In genomic region chr13:91078093-91078679, GRCh38 we compare ENCODE assay signal across 13 cellular contexts.
A peak's percentile ranks its signal among the peaks of the same experiment; 100 is the strongest.
DNase-seq lines count a peak whose midpoint lies in the region; ATAC-seq and TF ChIP-seq lines count a peak whose summit lies in the region.
"Had no signal": no experiment of that assay in that cellular context is flagged by ENCODE, and none has a peak within 500 bp of the region (broad histone marks: within the 10 kb centered on the region; RNA-seq: fewer than 3 reads in every experiment).

No MANE protein-coding gene starts in this region.

- DNase-seq in cardiac muscle cell (ENCODE audit: low read depth in 1 of 2, low spot score in 1 of 2) (peak; percentile 41 to 44), heart left ventricle (no peak), OCI-LY7 (ENCODE audit: low spot score) (peak; percentile 53), epithelial cell of proximal tubule (ENCODE audit: low read depth) (no peak), tibial nerve (ENCODE audit: low spot score in 2 of 2) (no peak), Peyer's patch (no peak), cerebellar cortex (ENCODE audit: low spot score) (no peak)
- DNase-seq: activated T-cell treated with anti-CD3 and anti-CD28 coated beads, Interleukin-2, amount 50 U/mL, for 48 hours; foreskin melanocyte; NCI-H446; sigmoid colon; substantia nigra had no signal

- H3K27ac ChIP-seq in cardiac muscle cell (no peak overlapping the region), heart left ventricle (no peak overlapping the region), OCI-LY7 (ENCODE audit: low read depth, low read length, poor library complexity, severe bottlenecking) (no peak overlapping the region), tibial nerve (no peak overlapping the region), Peyer's patch (no peak overlapping the region)
- H3K27ac ChIP-seq: sigmoid colon had no signal

- intact Hi-C loops in heart left ventricle (cut with DNase I), result no loop called here
- intact Hi-C loops in OCI-LY7 (cut with micrococcal nuclease; ENCODE audit: unreplicated experiment), result no loop called here

- H3K36me3 ChIP-seq in cardiac muscle cell (no peaks in the 10 kb centered on the region), heart left ventricle (no peaks in the 10 kb centered on the region), OCI-LY7 (ENCODE audit: insufficient read depth, low read length) (no peaks in the 10 kb centered on the region), tibial nerve (no peaks in the 10 kb centered on the region), Peyer's patch (no peaks in the 10 kb centered on the region)
- H3K36me3 ChIP-seq: sigmoid colon had no signal

- 0 out of 2 replicates have a peak, but pooled peaks cover 3% of the 10 kb centered on the region for H3K9me2 ChIP-seq in OCI-LY7 (ENCODE audit: insufficient read depth, low read length)

- no peaks in the 10 kb centered on the region for H3K27me3 ChIP-seq in cardiac muscle cell
- H3K27me3 ChIP-seq in heart left ventricle, result no peaks in the 10 kb centered on the region
- no peaks in the 10 kb centered on the region for H3K27me3 ChIP-seq in tibial nerve
- H3K27me3 ChIP-seq in Peyer's patch, result no peaks in the 10 kb centered on the region
- H3K27me3 ChIP-seq: sigmoid colon had no signal

- no peak overlapping the region for H2AFZ ChIP-seq in OCI-LY7 (ENCODE audit: low read length)

- no peak overlapping the region for H3K4me2 ChIP-seq in OCI-LY7 (ENCODE audit: low read length)

- H4K20me1 ChIP-seq in OCI-LY7 (ENCODE audit: insufficient read depth, low read length), result 0 out of 2 replicates have a peak, but pooled peaks cover 4% of the 10 kb centered on the region

- BruUV-seq in OCI-LY7 (replicated peaks; lab: Mats Ljungman, UMichigan), result no TSS peak

- POLR2A ChIA-PET in OCI-LY7 (lab: Charles Lee), result interaction anchor here (0.6 to 2.6 kb wide), 16 partner anchors 9 to 316 kb away, joined by 3 to 13 read pairs (median 4); no protein-coding TSS in a partner anchor

- TF ChIP-seq POLR2A in heart left ventricle (IDR thresholded peaks at IDR 0.05) (no peak), tibial nerve (IDR thresholded peaks at IDR 0.05) (no peak), Peyer's patch (IDR thresholded peaks at IDR 0.05) (no peak)

- H3K4me1 ChIP-seq in cardiac muscle cell (ENCODE audit: low read depth), result no peaks in the 10 kb centered on the region
- no peaks in the 10 kb centered on the region for H3K4me1 ChIP-seq in heart left ventricle
- no peaks in the 10 kb centered on the region for H3K4me1 ChIP-seq in OCI-LY7 (ENCODE audit: insufficient read depth, low read length, poor library complexity, severe bottlenecking)
- H3K4me1 ChIP-seq in tibial nerve, result peaks cover 0 to 4% (median 0%) of the 10 kb centered on the region in 4 donors
- H3K4me1 ChIP-seq in Peyer's patch, result no peaks in the 10 kb centered on the region
- H3K4me1 ChIP-seq: sigmoid colon had no signal

- 31 to 35% (median 32%) methylated on average over 4 of the region's 4 CpGs for WGBS in heart left ventricle, 4 donors
- WGBS in tibial nerve, 2 donors, result 25 to 27% methylated on average over 4 of the region's 4 CpGs

- TF ChIP-seq CTCF in cardiac muscle cell (IDR thresholded peaks at IDR 0.05; ENCODE audit: low read depth, low read length) (peak; percentile 42), heart left ventricle (IDR thresholded peaks at IDR 0.05) (peak in 6 of 12 donors; percentile 7 to 41 (median 34)), OCI-LY7 (conservative IDR thresholded peaks at IDR 0.05; ENCODE audit: low read length) (no peak), epithelial cell of proximal tubule (conservative IDR thresholded peaks at IDR 0.05; ENCODE audit: low read depth, low read length) (peak; percentile 53), tibial nerve (IDR thresholded peaks at IDR 0.05) (peak in 4 of 5 experiments; percentile 11 to 28 (median 20)), Peyer's patch (IDR thresholded peaks at IDR 0.05) (peak in 2 of 6 experiments; percentile 11)

- H3K9me3 ChIP-seq in cardiac muscle cell (ENCODE audit: low read depth), result no peaks in the 10 kb centered on the region
- no peaks in the 10 kb centered on the region for H3K9me3 ChIP-seq in heart left ventricle
- no peaks in the 10 kb centered on the region for H3K9me3 ChIP-seq in OCI-LY7 (ENCODE audit: low read length)
- no peaks in the 10 kb centered on the region for H3K9me3 ChIP-seq in tibial nerve
- H3K9me3 ChIP-seq in Peyer's patch, result no peaks in the 10 kb centered on the region
- H3K9me3 ChIP-seq: sigmoid colon had no signal

- H3K4me3 ChIP-seq in cardiac muscle cell, result no peak overlapping the region
- H3K4me3 ChIP-seq in heart left ventricle, result no peak overlapping the region
- H3K4me3 ChIP-seq in OCI-LY7 (ENCODE audit: low read depth, low read length, poor library complexity, severe bottlenecking), result no peak overlapping the region
- no peak overlapping the region for H3K4me3 ChIP-seq in epithelial cell of proximal tubule (ENCODE audit: low read depth, low read length)
- H3K4me3 ChIP-seq in tibial nerve, result no peak overlapping the region
- H3K4me3 ChIP-seq in Peyer's patch, result no peak overlapping the region
- H3K4me3 ChIP-seq: sigmoid colon had no signal

- ATAC-seq in heart left ventricle (no peak), HG02981 (IDR thresholded peaks at IDR 0.05; ENCODE audit: unreplicated experiment) (no peak)

- TF ChIP-seq EP300 in tibial nerve (IDR thresholded peaks at IDR 0.05), result no peak

- no peaks in the 10 kb centered on the region for H3K79me2 ChIP-seq in OCI-LY7 (ENCODE audit: insufficient read depth, low read depth, low read length)

- CTCF ChIA-PET in OCI-LY7 (lab: Charles Lee; ENCODE audit: unreplicated experiment), result interaction anchor here (0.9 kb wide), 1 partner anchor 10 kb away, joined by 4 read pairs; no protein-coding TSS in a partner anchor

Comparison
In these comparisons a context has a peak if more than half of its experiments do, and no peak if none do; other contexts are left out.
1. DNase-seq: peak in cardiac muscle cell (2 of 2) and OCI-LY7 (single experiment); none in heart left ventricle (0 of 5), epithelial cell of proximal tubule (single experiment), tibial nerve (0 of 2), Peyer's patch (0 of 3) and cerebellar cortex (single experiment).